ENCODE assay signal across 21 cellular contexts in genomic region chr15:68032672-68033071, GRCh38. TPM values are rescaled to one million over a fixed set of nuclear protein-coding genes. Genes with fewer than 3 reads are reported as not detected.
A peak's percentile ranks its signal among the peaks of the same experiment; 100 is the strongest.
DNase-seq lines count a peak whose midpoint lies in the region; ATAC-seq and TF ChIP-seq lines count a peak whose summit lies in the region.
"Had no signal": no experiment of that assay in that cellular context is flagged by ENCODE, and none has a peak within 500 bp of the region (broad histone marks: within the 10 kb centered on the region; RNA-seq: fewer than 3 reads in every experiment).

No MANE protein-coding gene starts in this region.

- DNase-seq in Daoy (ENCODE audit: low read depth): peak; percentile 37
- peak; percentile 51 for DNase-seq in NB4 (ENCODE audit: low read depth)
- no peak for DNase-seq in hepatic stellate cell (ENCODE audit: low spot score)
- no peak for DNase-seq in COLO668 (lab: John Stamatoyannopoulos, UW; ENCODE audit: unreplicated experiment)
- no peak for DNase-seq in activated CD8-positive, alpha-beta memory T cell treated with anti-CD3 and anti-CD28 coated beads, Interleukin-2, amount 50 U/mL, for 4 hours
- DNase-seq: foreskin fibroblast; GF-D8; kidney glomerular epithelial cell; NCI-H1417; NCI-H82; stimulated activated CD4-positive, alpha-beta T cell treated with anti-CD3 and anti-CD28 coated beads, Interleukin-2, amount 100 ng/mL, for 48 hours; substantia nigra; uterus had no signal

- H3K27me3 Mint-ChIP-seq in dendritic cell treated with granulocyte-macrophage colony-stimulating factor and Interleukin-4, amounts not matched to agents 40 ng/mL and 50 ng/mL, for 4 days: peaks cover 1% of the 10 kb centered on the region

- no peaks in the 10 kb centered on the region for H3K9me3 Mint-ChIP-seq in dendritic cell treated with granulocyte-macrophage colony-stimulating factor and Interleukin-4, amounts not matched to agents 40 ng/mL and 50 ng/mL, for 4 days
- H3K9me3 Mint-ChIP-seq: activated T-helper 17 cell treated with anti-CD3 and anti-CD28 coated beads, Interleukin-2, amount 50 U/mL, for 72 hours; neural crest cell had no signal

- peaks cover 56% of the 10 kb centered on the region for H3K4me1 Mint-ChIP-seq in dendritic cell treated with granulocyte-macrophage colony-stimulating factor and Interleukin-4, amounts not matched to agents 40 ng/mL and 50 ng/mL, for 4 days (ENCODE audit: low read depth)
- H3K4me1 Mint-ChIP-seq: activated T-helper 17 cell treated with anti-CD3 and anti-CD28 coated beads, Interleukin-2, amount 50 U/mL, for 72 hours; neural crest cell had no signal

- ATAC-seq in GM19023 (IDR thresholded peaks at IDR 0.05; ENCODE audit: unreplicated experiment): peak; percentile 58
- no peak for ATAC-seq in HG03457 (IDR thresholded peaks at IDR 0.05; ENCODE audit: unreplicated experiment)
- ATAC-seq: activated T-helper 17 cell treated with anti-CD3 and anti-CD28 coated beads, Interleukin-2, amount 50 U/mL, for 72 hours had no signal

- no peak overlapping the region for H3K4me3 ChIP-seq in NB4 (ENCODE audit: low read depth, low read length)
- H3K4me3 ChIP-seq: HAP-1, prostate gland, skin epidermis, uterus had no signal

- no peak for TF ChIP-seq POLR2A in NB4 (IDR thresholded peaks at IDR 0.05; ENCODE audit: extremely low read depth, insufficient read length)

- H3K27ac Mint-ChIP-seq in dendritic cell treated with granulocyte-macrophage colony-stimulating factor and Interleukin-4, amounts not matched to agents 40 ng/mL and 50 ng/mL, for 4 days: peak overlapping the region; percentile 67
- H3K27ac Mint-ChIP-seq: activated T-helper 17 cell treated with anti-CD3 and anti-CD28 coated beads, Interleukin-2, amount 50 U/mL, for 72 hours had no signal

- no peaks in the 10 kb centered on the region for H3K36me3 Mint-ChIP-seq in dendritic cell treated with granulocyte-macrophage colony-stimulating factor and Interleukin-4, amounts not matched to agents 40 ng/mL and 50 ng/mL, for 4 days (ENCODE audit: low read depth)

- H3K4me3 Mint-ChIP-seq in dendritic cell treated with granulocyte-macrophage colony-stimulating factor and Interleukin-4, amounts not matched to agents 40 ng/mL and 50 ng/mL, for 4 days: no peak overlapping the region
- H3K4me3 Mint-ChIP-seq: activated T-helper 17 cell treated with anti-CD3 and anti-CD28 coated beads, Interleukin-2, amount 50 U/mL, for 72 hours; neural crest cell had no signal

- intact Hi-C loops in dendritic cell treated with granulocyte-macrophage colony-stimulating factor and Interleukin-4, amounts not matched to agents 40 ng/mL and 50 ng/mL, for 4 days (cut with micrococcal nuclease): no loop called here

- TF ChIP-seq CTCF in NB4 (IDR thresholded peaks at IDR 0.05; ENCODE audit: low read depth, low read length): no peak

RNA-seq across cellular contexts. Expression of gene PIAS1, which starts 21.4 kb away (rescaled TPM):
- 14.9 and 25.6 TPM in 2 replicates for total RNA-seq in Daoy (2014; rRNA removed; shearing (Covaris generic))

Comparison
In these comparisons a context has a peak if more than half of its experiments do, and no peak if none do; other contexts are left out.
1. DNase-seq: peak in Daoy (single experiment) and NB4 (single experiment); none in hepatic stellate cell (single experiment), COLO668 (single experiment) and activated CD8-positive, alpha-beta memory T cell treated with anti-CD3 and anti-CD28 coated beads, Interleukin-2, amount 50 U/mL, for 4 hours (single experiment).